ENCODE assay signal across 24 cellular contexts in the genomic region with DNA sequence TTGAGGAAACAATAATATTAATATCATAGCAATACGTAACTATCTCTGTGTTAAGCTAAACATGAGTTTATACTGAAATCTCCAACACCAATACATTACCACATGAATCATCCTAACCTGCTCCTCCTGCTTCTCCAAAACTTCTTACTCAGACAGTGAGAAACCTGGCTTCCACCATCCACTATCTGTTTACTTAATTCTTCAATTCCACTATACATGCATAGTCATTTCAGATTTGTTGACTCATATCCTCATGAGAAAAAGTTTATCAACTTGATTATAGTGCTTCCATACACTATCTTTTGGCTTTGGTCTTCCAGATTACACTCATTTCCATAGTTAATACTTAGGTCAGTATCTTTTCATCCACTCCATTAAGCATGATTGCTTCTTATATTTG.
"Had no signal": no experiment of that assay in that cellular context is flagged by ENCODE, and none has a peak within 500 bp of the region (broad histone marks: within the 10 kb centered on the region; RNA-seq: fewer than 3 reads in every experiment).

No MANE protein-coding gene starts in this region.

- H3K36me3 Mint-ChIP-seq: immature natural killer cell; stimulated activated naive B cell treated with anti-CD40 and anti-IgM and Interleukin-4, amounts not matched to agents 10 μg/mL and 1 μg/mL and 100 μg/mL, for 72 hours had no signal

- H3K27me3 Mint-ChIP-seq: effector memory CD8-positive, alpha-beta T cell; naive thymus-derived CD8-positive, alpha-beta T cell; stimulated activated naive B cell treated with anti-CD40 and anti-IgM and Interleukin-4, amounts not matched to agents 10 μg/mL and 1 μg/mL and 100 μg/mL, for 72 hours had no signal

- H3K4me1 Mint-ChIP-seq: immature natural killer cell; naive thymus-derived CD8-positive, alpha-beta T cell; stimulated activated naive B cell treated with anti-CD40 and anti-IgM and Interleukin-4, amounts not matched to agents 10 μg/mL and 1 μg/mL and 100 μg/mL, for 72 hours had no signal

- H3K27ac ChIP-seq: body of pancreas, dorsolateral prefrontal cortex, hepatocyte, left ventricle myocardium inferior, sigmoid colon, transverse colon had no signal

- H3K27ac Mint-ChIP-seq: effector memory CD8-positive, alpha-beta T cell; immature natural killer cell; mesothelial cell of epicardium; naive thymus-derived CD8-positive, alpha-beta T cell; stimulated activated naive B cell treated with anti-CD40 and anti-IgM and Interleukin-4, amounts not matched to agents 10 μg/mL and 1 μg/mL and 100 μg/mL, for 72 hours had no signal

- H3K4me3 Mint-ChIP-seq: effector memory CD8-positive, alpha-beta T cell; immature natural killer cell; mesothelial cell of epicardium; naive thymus-derived CD8-positive, alpha-beta T cell; stimulated activated naive B cell treated with anti-CD40 and anti-IgM and Interleukin-4, amounts not matched to agents 10 μg/mL and 1 μg/mL and 100 μg/mL, for 72 hours had no signal

- DNase-seq: activated CD4-positive, alpha-beta T cell treated with anti-CD3 and anti-CD28 coated beads for 4 hours; activated CD4-positive, alpha-beta T cell treated with anti-CD3 and anti-CD28 coated beads, Interleukin-2, amount 50 U/mL, for 48 hours; activated CD4-positive, CD25-positive, alpha-beta regulatory T cell; activated naive CD4-positive, alpha-beta T cell treated with Interleukin-2 at 50 U/mL for 16 hours; activated T-cell treated with anti-CD3 and anti-CD28 coated beads, Interleukin-2, amount 50 U/mL, for 48 hours; anterior cingulate cortex; body of pancreas; central memory CD4-positive, alpha-beta T cell; dorsolateral prefrontal cortex; effector memory CD8-positive, alpha-beta T cell; glutamatergic neuron; immature natural killer cell; kidney glomerular epithelial cell; left ventricle myocardium inferior; naive thymus-derived CD8-positive, alpha-beta T cell; retina; sigmoid colon; stimulated activated CD4-positive, alpha-beta T cell treated with anti-CD3 and anti-CD28 coated beads, Interleukin-2, amount 100 ng/mL, for 48 hours; stimulated activated CD8-positive, alpha-beta memory T cell treated with anti-CD3 and anti-CD28 coated beads, Interleukin-4, amount 100 ng/mL, for 48 hours; stimulated activated naive B cell treated with anti-CD40 and anti-IgM and Interleukin-4, amounts not matched to agents 10 μg/mL and 1 μg/mL and 100 μg/mL, for 72 hours; T-helper 9 cell; transverse colon had no signal
